In genomic region chr11:65884716-65885092, GRCh38 we compare ENCODE assay signal across 8 cellular contexts. TPM values are rescaled to one million over a fixed set of nuclear protein-coding genes. Genes with fewer than 3 reads are reported as not detected.
DNase-seq lines count a peak whose midpoint lies in the region; ATAC-seq and TF ChIP-seq lines count a peak whose summit lies in the region.

No MANE protein-coding gene starts in this region.

- intact Hi-C loops in tibial artery (cut with DNase I; ENCODE audit: low total_unique reads), result loop anchor here (2.0 kb wide), 1 partner anchor 104 kb away; no protein-coding TSS in a partner anchor

- H3K9me3 ChIP-seq in neutrophil (no peaks in the 10 kb centered on the region), tibial artery (no peaks in the 10 kb centered on the region)

- H2AFZ ChIP-seq in KMS-11 (ENCODE audit: low read depth), result no peak overlapping the region

- H3K27me3 ChIP-seq in KMS-11 (ENCODE audit: insufficient read depth, low read depth), result no peaks in the 10 kb centered on the region
- H3K27me3 ChIP-seq in neutrophil, result no peaks in the 10 kb centered on the region
- H3K27me3 ChIP-seq in tibial artery, result no peaks in the 10 kb centered on the region

- H3K27ac ChIP-seq in KMS-11, result no peak overlapping the region
- H3K27ac ChIP-seq in neutrophil, result peak overlapping the region; percentile 35
- peak overlapping the region in 1 of 2 donors; percentile 41 for H3K27ac ChIP-seq in tibial artery

- TF ChIP-seq CTCF in KMS-11 (conservative IDR thresholded peaks at IDR 0.05; ENCODE audit: low read depth, low read length) (peak; percentile 97), fibroblast of the aortic adventitia (IDR thresholded peaks at IDR 0.05; ENCODE audit: insufficient read depth, low read length) (peak; percentile 99), neutrophil (IDR thresholded peaks at IDR 0.05) (peak; percentile 99), tibial artery (IDR thresholded peaks at IDR 0.05) (peak; percentile 98 to 99)

- H3K36me3 ChIP-seq in KMS-11 (ENCODE audit: insufficient read depth), result no peaks in the 10 kb centered on the region
- peaks cover 25% of the 10 kb centered on the region for H3K36me3 ChIP-seq in neutrophil
- H3K36me3 ChIP-seq in tibial artery, result peaks cover 15 to 48% (median 26%) of the 10 kb centered on the region in 3 donors

- H3K79me2 ChIP-seq in KMS-11 (ENCODE audit: insufficient read depth, low read depth), result peaks cover 7% of the 10 kb centered on the region; the same call in 1 of the 2 replicates

- peak overlapping the region; percentile 17; the same call in 1 of the 2 replicates for H3K4me2 ChIP-seq in KMS-11

- H4K20me1 ChIP-seq in KMS-11 (ENCODE audit: insufficient read depth), result no peaks in the 10 kb centered on the region

- H3K4me3 ChIP-seq in KMS-11 (IDR thresholded peaks at IDR 0.05; ENCODE audit: insufficient read depth, low read depth, low read length) (no peak overlapping the region), fibroblast of the aortic adventitia (ENCODE audit: low read depth, low read length) (no peak overlapping the region), neutrophil (ENCODE audit: low read depth in 1 of 2, low read length in 1 of 2) (no peak overlapping the region), tibial artery (no peak overlapping the region)

- DNase-seq in DMS153 treated with DMSO at 0.1 percent for 48 hours (lab: John Stamatoyannopoulos, UW; ENCODE audit: unreplicated experiment), result peak; percentile 49
- peak; percentile 69 for DNase-seq in RPMI7951 (ENCODE audit: low read depth)
- DNase-seq in activated T-helper 1 cell treated with anti-CD3 and anti-CD28 coated beads, Interleukin-2, amount 50 U/mL, for 16 hours (ENCODE audit: low read depth in 1 of 2, low spot score in 1 of 2), result peak; percentile 69 to 72
- peak; percentile 73 for DNase-seq in fibroblast of the aortic adventitia (ENCODE audit: low read depth)
- DNase-seq in tibial artery, result peak; percentile 64 to 84

- H3K4me1 ChIP-seq in KMS-11 (ENCODE audit: low read depth, poor library complexity, severe bottlenecking) (peaks cover 34% of the 10 kb centered on the region), neutrophil (ENCODE audit: control insufficient read depth in 1 of 2, insufficient read depth in 1 of 2, low read depth in 1 of 2, low read length in 1 of 2) (peaks cover 40 to 51% of the 10 kb centered on the region in 2 experiments), tibial artery (peaks cover 0 to 38% (median 26%) of the 10 kb centered on the region in 4 donors)

- H3K9ac ChIP-seq in KMS-11, result no peak overlapping the region

- ATAC-seq in GM19397 (IDR thresholded peaks at IDR 0.05; ENCODE audit: unreplicated experiment), result no peak

RNA-seq across cellular contexts. Expression of gene FIBP, which starts 3.6 kb away (rescaled TPM):
- 141 and 145 TPM in 2 replicates for total RNA-seq in RPMI7951 (2014; rRNA removed; shearing (Covaris generic))
- 71.7 and 157 TPM in 2 replicates for total RNA-seq in fibroblast of the aortic adventitia (ENCODE audit: low replicate concordance)

RNA-seq across cellular contexts. Expression of gene CTSW, which starts 5.1 kb away (rescaled TPM):
- 5.4 and 8.9 TPM in 2 replicates for total RNA-seq in RPMI7951 (2014; rRNA removed; shearing (Covaris generic))
- not detected in 2 replicates for total RNA-seq in fibroblast of the aortic adventitia (ENCODE audit: low replicate concordance)

RNA-seq across cellular contexts. Expression of gene CCDC85B, which starts 5.8 kb away (rescaled TPM):
- total RNA-seq in RPMI7951 (2014; rRNA removed; shearing (Covaris generic)), result 34.7 and 61.6 TPM in 2 replicates
- 75.0 and 288 TPM in 2 replicates for total RNA-seq in fibroblast of the aortic adventitia (ENCODE audit: low replicate concordance)

RNA-seq across cellular contexts. Expression of gene EFEMP2, which starts 12.1 kb away (rescaled TPM):
- 5.4 and 8.4 TPM in 2 replicates for total RNA-seq in RPMI7951 (2014; rRNA removed; shearing (Covaris generic))
- total RNA-seq in fibroblast of the aortic adventitia (ENCODE audit: low replicate concordance), result 57.3 and 105 TPM in 2 replicates

RNA-seq across cellular contexts. Expression of gene FOSL1, which starts 15.5 kb away (rescaled TPM):
- total RNA-seq in RPMI7951 (2014; rRNA removed; shearing (Covaris generic)), result 158 and 232 TPM in 2 replicates
- 11.4 and 73.9 TPM in 2 replicates for total RNA-seq in fibroblast of the aortic adventitia (ENCODE audit: low replicate concordance)
